25 cellular contexts compared by ENCODE assay signal in genomic region chr9:38526571-38526970, GRCh38.
"Had no signal": no experiment of that assay in that cellular context is flagged by ENCODE, and none has a peak within 500 bp of the region (broad histone marks: within the 10 kb centered on the region; RNA-seq: fewer than 3 reads in every experiment).

No MANE protein-coding gene starts in this region.

- H3K9me3 ChIP-seq: gastrocnemius medialis, prostate gland, sigmoid colon, tibial artery, upper lobe of left lung had no signal

- H3K4me3 ChIP-seq: coronary artery, gastrocnemius medialis, lung, mucosa of descending colon, neural progenitor cell, prostate gland, sigmoid colon, stomach, tibial artery, upper lobe of left lung had no signal

- H3K4me2 ChIP-seq: neural progenitor cell had no signal

- H3K36me3 Mint-ChIP-seq: memory B cell; naive B cell; stimulated activated effector memory CD8-positive, alpha-beta T cell treated with anti-CD3 and anti-CD28 coated beads, Interleukin-12 subunit alpha, Interleukin-12 subunit beta, amount 100 ng/mL, for 72 hours had no signal

- H3K4me3 Mint-ChIP-seq: effector memory CD8-positive, alpha-beta T cell; memory B cell; naive B cell; natural killer cell treated with Interleukin-12 subunit alpha and Interleukin-12 subunit beta and Interleukin-15 and Interleukin-18, amount 100 ng/mL, for 72 hours; neural progenitor cell; stimulated activated effector memory CD8-positive, alpha-beta T cell treated with anti-CD3 and anti-CD28 coated beads, Interleukin-12 subunit alpha, Interleukin-12 subunit beta, amount 100 ng/mL, for 72 hours had no signal

- ATAC-seq: effector memory CD8-positive, alpha-beta T cell; esophagus mucosa; gastrocnemius medialis; left lobe of liver; mucosa of descending colon; right cardiac atrium; stimulated activated effector memory CD8-positive, alpha-beta T cell treated with anti-CD3 and anti-CD28 coated beads, Interleukin-12 subunit alpha, Interleukin-12 subunit beta, amount 100 ng/mL, for 72 hours had no signal

- DNase-seq: dermis blood vessel endothelial cell; effector memory CD8-positive, alpha-beta T cell; foreskin fibroblast; gastrocnemius medialis; mucosa of descending colon; naive B cell; nucleus accumbens; sigmoid colon; stimulated activated CD4-positive, alpha-beta T cell treated with anti-CD3 and anti-CD28 coated beads, Interleukin-2, amount 100 ng/mL, for 24 hours; stimulated activated CD4-positive, alpha-beta T cell treated with anti-CD3 and anti-CD28 coated beads, Interleukin-4, amount 100 ng/mL, for 24 hours; stimulated activated naive CD4-positive, alpha-beta T cell treated with Interleukin-2 at 50 U/mL for 16 hours; stomach; tibial artery had no signal

- H3K4me1 ChIP-seq: gastrocnemius medialis, prostate gland, sigmoid colon, stomach, tibial artery, upper lobe of left lung had no signal

- H3K4me1 Mint-ChIP-seq: memory B cell; naive B cell; stimulated activated effector memory CD8-positive, alpha-beta T cell treated with anti-CD3 and anti-CD28 coated beads, Interleukin-12 subunit alpha, Interleukin-12 subunit beta, amount 100 ng/mL, for 72 hours had no signal

- H3K9ac ChIP-seq: neural progenitor cell had no signal

- H3K9me3 Mint-ChIP-seq: effector memory CD8-positive, alpha-beta T cell; natural killer cell treated with Interleukin-12 subunit alpha and Interleukin-12 subunit beta and Interleukin-15 and Interleukin-18, amount 100 ng/mL, for 72 hours; stimulated activated effector memory CD8-positive, alpha-beta T cell treated with anti-CD3 and anti-CD28 coated beads, Interleukin-12 subunit alpha, Interleukin-12 subunit beta, amount 100 ng/mL, for 72 hours had no signal

- H3K27ac ChIP-seq: coronary artery, epithelial cell of prostate, gastrocnemius medialis, neural progenitor cell, prostate gland, sigmoid colon, stomach, tibial artery, upper lobe of left lung had no signal

- H3K27me3 ChIP-seq: gastrocnemius medialis, neural progenitor cell, upper lobe of left lung had no signal

- H2AFZ ChIP-seq: neural progenitor cell had no signal

- H3K27ac Mint-ChIP-seq: effector memory CD8-positive, alpha-beta T cell; memory B cell; naive B cell; natural killer cell treated with Interleukin-12 subunit alpha and Interleukin-12 subunit beta and Interleukin-15 and Interleukin-18, amount 100 ng/mL, for 72 hours; neural progenitor cell; stimulated activated effector memory CD8-positive, alpha-beta T cell treated with anti-CD3 and anti-CD28 coated beads, Interleukin-12 subunit alpha, Interleukin-12 subunit beta, amount 100 ng/mL, for 72 hours had no signal

- H3K36me3 ChIP-seq: gastrocnemius medialis, neural progenitor cell, prostate gland, sigmoid colon, stomach, tibial artery, upper lobe of left lung had no signal
